ENCODE assay signal across 1 cellular context in genomic region chr9:5464831-5465330, GRCh38. TPM values are rescaled to one million over a fixed set of nuclear protein-coding genes. Genes with fewer than 3 reads are reported as not detected.
"Had no signal": no experiment of that assay in that cellular context is flagged by ENCODE, and none has a peak within 500 bp of the region (broad histone marks: within the 10 kb centered on the region; RNA-seq: fewer than 3 reads in every experiment).

No MANE protein-coding gene starts in this region.

RNA-seq across cellular contexts. Expression of gene PDCD1LG2, which starts 45.5 kb away (rescaled TPM):
- total RNA-seq: WTC11 had no signal
